ENCODE assay signal across 16 cellular contexts in the genomic region with DNA sequence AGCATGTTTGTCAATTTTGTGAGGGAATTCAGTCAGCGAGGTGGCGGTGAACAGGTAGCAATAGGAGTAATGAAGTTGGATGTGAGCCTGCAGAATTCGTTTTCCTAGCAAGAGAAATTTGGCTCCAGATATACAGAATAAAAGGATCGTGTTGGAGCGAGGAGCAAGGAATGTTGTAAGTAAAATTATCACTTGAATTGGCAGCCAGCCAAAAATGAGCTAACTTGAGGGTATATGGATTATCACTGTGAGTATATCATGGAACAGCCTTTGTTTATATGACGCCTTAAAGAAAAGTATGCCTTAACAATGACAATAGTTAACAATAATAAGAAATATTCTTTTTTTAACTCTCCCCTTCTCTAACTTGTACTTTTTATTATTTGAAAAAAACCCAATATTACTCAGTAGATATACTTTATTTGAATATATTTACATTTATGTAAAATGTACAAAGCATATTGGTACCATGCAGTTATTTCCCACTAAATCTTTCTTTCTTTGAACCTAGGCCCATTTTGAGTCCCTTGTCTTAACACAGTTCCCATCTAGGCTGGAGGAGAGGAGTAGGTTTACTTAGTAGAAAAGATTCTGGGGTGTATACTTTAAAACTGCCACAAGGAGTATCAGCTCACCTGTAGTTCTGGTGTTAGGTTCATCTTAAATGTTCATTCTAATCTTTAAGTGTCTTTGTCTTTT. TPM values are rescaled to one million over a fixed set of nuclear protein-coding genes. Genes with fewer than 3 reads are reported as not detected.
A peak's percentile ranks its signal among the peaks of the same experiment; 100 is the strongest.
DNase-seq lines count a peak whose midpoint lies in the region; ATAC-seq and TF ChIP-seq lines count a peak whose summit lies in the region.
"Had no signal": no experiment of that assay in that cellular context is flagged by ENCODE, and none has a peak within 500 bp of the region (broad histone marks: within the 10 kb centered on the region; RNA-seq: fewer than 3 reads in every experiment).

No MANE protein-coding gene starts in this region.

- no peak for TF ChIP-seq CTCF in choroid plexus epithelial cell (conservative IDR thresholded peaks at IDR 0.05; ENCODE audit: low read depth, low read length)
- TF ChIP-seq CTCF in prostate gland (IDR thresholded peaks at IDR 0.05): no peak

- no peaks in the 10 kb centered on the region for H3K27me3 ChIP-seq in HAP-1 (ENCODE audit: low read depth)
- H3K27me3 ChIP-seq in prostate gland (replicated peaks; ENCODE audit: insufficient read depth): no peaks in the 10 kb centered on the region
- H3K27me3 ChIP-seq: BE2C had no signal

- DNase-seq in COR-L47 (lab: John Stamatoyannopoulos, UW): peak; percentile 3
- peak; percentile 14 to 20 for DNase-seq in HAP-1 (ENCODE audit: low spot score in 2 of 2)
- peak; percentile 65 for DNase-seq in NCI-H226
- peak; percentile 1 for DNase-seq in choroid plexus epithelial cell (ENCODE audit: low read depth)
- DNase-seq in prostate gland (ENCODE audit: low spot score): no peak
- DNase-seq in hepatic stellate cell (ENCODE audit: low spot score): no peak
- no peak for DNase-seq in naive thymus-derived CD8-positive, alpha-beta T cell
- DNase-seq: BE2C; CD8-positive, alpha-beta T cell; EL; NCI-H1092 treated with DMSO at 0.1 percent for 48 hours; NCI-H1930; NCI-H526 treated with DMSO at 0.1 percent for 48 hours; T-helper 17 cell had no signal

- in situ Hi-C loops in HAP-1 (cut with MboI; ENCODE audit: low sequenced_read_pairs): no loop called here

- ATAC-seq in naive thymus-derived CD8-positive, alpha-beta T cell: no peak
- ATAC-seq: CD8-positive, alpha-beta T cell; HCT116; T-helper 17 cell had no signal

- no peaks in the 10 kb centered on the region for H3K4me1 ChIP-seq in HAP-1
- H3K4me1 ChIP-seq in prostate gland (replicated peaks): no peaks in the 10 kb centered on the region
- H3K4me1 ChIP-seq: BE2C had no signal

- no peak overlapping the region for H3K27ac ChIP-seq in prostate gland

- 41% methylated on average over 6 of the region's 6 CpGs for WGBS in prostate gland

- H3K4me3 Mint-ChIP-seq in naive thymus-derived CD8-positive, alpha-beta T cell: no peak overlapping the region
- H3K4me3 Mint-ChIP-seq: CD8-positive, alpha-beta T cell; T-helper 17 cell had no signal

- no peak for TF ChIP-seq POLR2A in prostate gland (IDR thresholded peaks at IDR 0.05)

- no peak overlapping the region for H3K27ac Mint-ChIP-seq in naive thymus-derived CD8-positive, alpha-beta T cell
- H3K27ac Mint-ChIP-seq: CD8-positive, alpha-beta T cell; T-helper 17 cell had no signal

- no peak overlapping the region for H3K4me3 ChIP-seq in HAP-1
- H3K4me3 ChIP-seq in choroid plexus epithelial cell (ENCODE audit: low read depth, low read length): no peak overlapping the region
- no peak overlapping the region for H3K4me3 ChIP-seq in prostate gland

- H3K27me3 Mint-ChIP-seq in naive thymus-derived CD8-positive, alpha-beta T cell: no peaks in the 10 kb centered on the region
- H3K27me3 Mint-ChIP-seq: T-helper 17 cell had no signal

- intact Hi-C loops in prostate gland (cut with DNase I): no loop called here

- no peaks in the 10 kb centered on the region for H3K36me3 Mint-ChIP-seq in naive thymus-derived CD8-positive, alpha-beta T cell
- H3K36me3 Mint-ChIP-seq: CD8-positive, alpha-beta T cell had no signal

- peaks cover 0 to 9% (median 2%) of the 10 kb centered on the region in 9 donors for H3K9me3 Mint-ChIP-seq in naive thymus-derived CD8-positive, alpha-beta T cell
- H3K9me3 Mint-ChIP-seq: CD8-positive, alpha-beta T cell had no signal

- H3K9me3 ChIP-seq in HAP-1 (no peaks in the 10 kb centered on the region), prostate gland (no peaks in the 10 kb centered on the region)
- H3K9me3 ChIP-seq: BE2C had no signal

- H3K4me1 Mint-ChIP-seq in naive thymus-derived CD8-positive, alpha-beta T cell: no peaks in the 10 kb centered on the region
- H3K4me1 Mint-ChIP-seq: T-helper 17 cell had no signal

- H3K36me3 ChIP-seq in HAP-1 (replicated peaks) (no peaks in the 10 kb centered on the region), prostate gland (no peaks in the 10 kb centered on the region)
- H3K36me3 ChIP-seq: BE2C had no signal

- POLR2A ChIA-PET in naive thymus-derived CD8-positive, alpha-beta T cell (lab: Charles Lee): no interaction called here

RNA-seq across cellular contexts. Expression of a gene that starts 29.3 kb away (rescaled TPM):
- 1 to 10 TPM; 1.1 to 3.7 TPM for total RNA-seq in prostate gland
- total RNA-seq in naive thymus-derived CD8-positive, alpha-beta T cell: not detected
- polyA plus RNA-seq in naive thymus-derived CD8-positive, alpha-beta T cell: not detected
- total RNA-seq: CD8-positive, alpha-beta T cell; T-helper 17 cell had no signal
- polyA plus RNA-seq: AG04450 had no signal

Comparison
In these comparisons a context has a peak if more than half of its experiments do, and no peak if none do; other contexts are left out.
1. DNase-seq: peak in COR-L47 (single experiment), HAP-1 (2 of 2), NCI-H226 (single experiment) and choroid plexus epithelial cell (single experiment); none in prostate gland (single experiment), hepatic stellate cell (single experiment) and naive thymus-derived CD8-positive, alpha-beta T cell (0 of 10).